Comparison of ENCODE assay signal across 16 cellular contexts in genomic region chr11:122045181-122045586, GRCh38.
DNase-seq lines count a peak whose midpoint lies in the region; ATAC-seq and TF ChIP-seq lines count a peak whose summit lies in the region.
"Had no signal": no experiment of that assay in that cellular context is flagged by ENCODE, and none has a peak within 500 bp of the region (broad histone marks: within the 10 kb centered on the region; RNA-seq: fewer than 3 reads in every experiment).

No MANE protein-coding gene starts in this region.

- no peaks in the 10 kb centered on the region for H4K20me1 ChIP-seq in PC-9 (ENCODE audit: insufficient read depth)

- TF ChIP-seq CTCF in PC-9 (conservative IDR thresholded peaks at IDR 0.05) (no peak), coronary artery (IDR thresholded peaks at IDR 0.05) (no peak), sigmoid colon (IDR thresholded peaks at IDR 0.05) (no peak)

- H3K36me3 ChIP-seq in PC-9 (ENCODE audit: low read depth) (no peaks in the 10 kb centered on the region), sigmoid colon (no peaks in the 10 kb centered on the region)
- H3K36me3 ChIP-seq: colonic mucosa, spleen, uterus had no signal

- no peak for TF ChIP-seq EP300 in sigmoid colon (IDR thresholded peaks at IDR 0.05)

- CTCF ChIA-PET in PC-9 (lab: Charles Lee), result no interaction called here

- DNase-seq in AG20443 (ENCODE audit: low spot score) (peak; percentile 40), PC-9 (peak in 1 of 2 experiments; percentile 46), coronary artery (ENCODE audit: low spot score) (no peak), lung microvascular endothelial cell (ENCODE audit: low read depth in 2 of 2) (peak; percentile 13 to 96), sigmoid colon (no peak), 8988T (no peak)
- no peak for DNase-seq in activated CD4-positive, CD25-positive, alpha-beta regulatory T cell (lab: John Stamatoyannopoulos, UW)
- DNase-seq: activated CD4-positive, alpha-beta memory T cell treated with anti-CD3 and anti-CD28 coated beads for 36 hours; colonic mucosa; NCI-H1417 treated with DMSO at 0.1 percent for 48 hours; spleen; T-helper 1 cell; uterus had no signal

- no peak for ATAC-seq in GM18868 (IDR thresholded peaks at IDR 0.05; ENCODE audit: unreplicated experiment)
- ATAC-seq: GM23338 had no signal

- H3K27me3 ChIP-seq in PC-9 (ENCODE audit: insufficient read depth, low read depth) (no peaks in the 10 kb centered on the region), sigmoid colon (no peaks in the 10 kb centered on the region)
- H3K27me3 ChIP-seq: colonic mucosa, spleen, uterus had no signal

- intact Hi-C loops in PC-9 (cut with micrococcal nuclease; ENCODE audit: unreplicated experiment) (no loop called here), sigmoid colon (cut with DNase I) (no loop called here)

- no peaks in the 10 kb centered on the region for H3K4me1 ChIP-seq in PC-9 (replicated peaks; ENCODE audit: insufficient read depth)
- no peaks in the 10 kb centered on the region for H3K4me1 ChIP-seq in sigmoid colon
- H3K4me1 ChIP-seq: colonic mucosa, spleen, uterus had no signal

- WGBS in sigmoid colon, 2 donors, result 33 to 40% methylated on average over 3 of the region's 3 CpGs

- no peaks in the 10 kb centered on the region for H3K79me2 ChIP-seq in PC-9 (ENCODE audit: low read depth)

- H3F3A ChIP-seq in PC-9 (ENCODE audit: insufficient read depth, low read depth), result no peaks in the 10 kb centered on the region

- no peak overlapping the region for H3K4me3 ChIP-seq in PC-9
- no peak overlapping the region for H3K4me3 ChIP-seq in coronary artery
- H3K4me3 ChIP-seq in sigmoid colon, result no peak overlapping the region
- H3K4me3 ChIP-seq: colonic mucosa, GM23338, spleen, uterus had no signal

- H3K9me3 ChIP-seq in PC-9 (ENCODE audit: insufficient read depth, low read depth) (no peaks in the 10 kb centered on the region), sigmoid colon (no peaks in the 10 kb centered on the region)
- H3K9me3 ChIP-seq: colonic mucosa, spleen, uterus had no signal

- H3K27ac ChIP-seq in PC-9 (no peak overlapping the region), coronary artery (peak overlapping the region; percentile 78 to 82), sigmoid colon (no peak overlapping the region)
- H3K27ac ChIP-seq: C4-2B, colonic mucosa, spleen, uterus had no signal

- no peak overlapping the region for H3K4me2 ChIP-seq in PC-9
- H3K4me2 ChIP-seq: GM23338 had no signal

- POLR2A ChIA-PET in PC-9 (lab: Charles Lee; ENCODE audit: unreplicated experiment), result interaction anchor here (0.7 kb wide), 1 partner anchor 9 kb away, joined by 20 read pairs; no protein-coding TSS in a partner anchor

- no peaks in the 10 kb centered on the region for H3K9me2 ChIP-seq in PC-9 (ENCODE audit: insufficient read depth)

- no peak for TF ChIP-seq POLR2A in sigmoid colon (IDR thresholded peaks at IDR 0.05)

- H2AFZ ChIP-seq in PC-9, result 0 out of 2 replicates have a peak overlapping the region, but pooled peaks have one; percentile 5
- H2AFZ ChIP-seq: GM23338 had no signal

- BruUV-seq in PC-9 (replicated peaks; lab: Mats Ljungman, UMichigan), result no TSS peak

Comparison
In these comparisons a context has a peak if more than half of its experiments do, and no peak if none do; other contexts are left out.
1. DNase-seq: peak in AG20443 (single experiment) and lung microvascular endothelial cell (2 of 2); none in coronary artery (single experiment), sigmoid colon (single experiment), 8988T (single experiment) and activated CD4-positive, CD25-positive, alpha-beta regulatory T cell (0 of 4).
2. H3K27ac ChIP-seq: peak in coronary artery (2 of 2); none in PC-9 (single experiment) and sigmoid colon (0 of 4).